In genomic region chr12:116384629-116385485, GRCh38 we compare ENCODE assay signal across 12 cellular contexts.
DNase-seq lines count a peak whose midpoint lies in the region; ATAC-seq, FAIRE-seq and TF ChIP-seq lines count a peak whose summit lies in the region.
"Had no signal": no experiment of that assay in that cellular context is flagged by ENCODE, and none has a peak within 500 bp of the region (broad histone marks: within the 10 kb centered on the region; RNA-seq: fewer than 3 reads in every experiment).

No MANE protein-coding gene starts in this region.

- H3K27me3 ChIP-seq in bronchial epithelial cell (ENCODE audit: control insufficient read depth, insufficient read depth, low read length) = no peaks in the 10 kb centered on the region

- H3K36me3 Mint-ChIP-seq in stimulated activated memory B cell treated with anti-CD40 and anti-IgM and Interleukin-4, amounts not matched to agents 10 μg/mL and 1 μg/mL and 100 μg/mL, for 72 hours = no peaks in the 10 kb centered on the region
- H3K36me3 Mint-ChIP-seq in effector memory CD8-positive, alpha-beta T cell (ENCODE audit: insufficient read depth) = no peaks in the 10 kb centered on the region

- no peak overlapping the region for H3K27ac Mint-ChIP-seq in stimulated activated memory B cell treated with anti-CD40 and anti-IgM and Interleukin-4, amounts not matched to agents 10 μg/mL and 1 μg/mL and 100 μg/mL, for 72 hours
- no peak overlapping the region for H3K27ac Mint-ChIP-seq in effector memory CD8-positive, alpha-beta T cell

- no peak for FAIRE-seq in bronchial epithelial cell (lab: Jason Lieb, UNC)

- no peak overlapping the region for H3K4me3 ChIP-seq in bronchial epithelial cell (ENCODE audit: low read depth, low read length)
- H3K4me3 ChIP-seq: prostate gland had no signal

- H3K27me3 Mint-ChIP-seq in stimulated activated memory B cell treated with anti-CD40 and anti-IgM and Interleukin-4, amounts not matched to agents 10 μg/mL and 1 μg/mL and 100 μg/mL, for 72 hours = no peaks in the 10 kb centered on the region
- H3K27me3 Mint-ChIP-seq in effector memory CD8-positive, alpha-beta T cell = peaks cover 51 to 71% of the 10 kb centered on the region in 2 donors

- H3K9me3 Mint-ChIP-seq in stimulated activated memory B cell treated with anti-CD40 and anti-IgM and Interleukin-4, amounts not matched to agents 10 μg/mL and 1 μg/mL and 100 μg/mL, for 72 hours = no peaks in the 10 kb centered on the region
- H3K9me3 Mint-ChIP-seq in effector memory CD8-positive, alpha-beta T cell = no peaks in the 10 kb centered on the region

- no peak overlapping the region for H3K4me3 Mint-ChIP-seq in stimulated activated memory B cell treated with anti-CD40 and anti-IgM and Interleukin-4, amounts not matched to agents 10 μg/mL and 1 μg/mL and 100 μg/mL, for 72 hours
- no peak overlapping the region for H3K4me3 Mint-ChIP-seq in effector memory CD8-positive, alpha-beta T cell

- no peaks in the 10 kb centered on the region for H3K36me3 ChIP-seq in bronchial epithelial cell (ENCODE audit: control insufficient read depth, insufficient read depth, low read length)
- H3K36me3 ChIP-seq: prostate gland had no signal

- DNase-seq in NCI-H345 (lab: John Stamatoyannopoulos, UW) = peak; percentile 2
- no peak for DNase-seq in NCI-H345 treated with DMSO at 0.1 percent for 48 hours (lab: John Stamatoyannopoulos, UW; ENCODE audit: unreplicated experiment)
- DNase-seq in NCI-H2196 treated with DMSO at 0.1 percent for 48 hours (lab: John Stamatoyannopoulos, UW; ENCODE audit: unreplicated experiment) = peak; percentile 74
- peak; percentile 54 for DNase-seq in bronchial epithelial cell (ENCODE audit: low read depth)
- DNase-seq in effector memory CD8-positive, alpha-beta T cell = no peak
- DNase-seq in ecto neural progenitor cell (ENCODE audit: low spot score) = no peak
- no peak for DNase-seq in NCI-H187 treated with DMSO at 0.1 percent for 48 hours (lab: John Stamatoyannopoulos, UW)
- DNase-seq: activated naive CD4-positive, alpha-beta T cell; glutamatergic neuron; stimulated activated naive CD4-positive, alpha-beta T cell had no signal

- peaks cover 11% of the 10 kb centered on the region for H3K4me1 Mint-ChIP-seq in stimulated activated memory B cell treated with anti-CD40 and anti-IgM and Interleukin-4, amounts not matched to agents 10 μg/mL and 1 μg/mL and 100 μg/mL, for 72 hours
- no peaks in the 10 kb centered on the region for H3K4me1 Mint-ChIP-seq in effector memory CD8-positive, alpha-beta T cell (ENCODE audit: low read depth in 2 of 2)

- ATAC-seq in stimulated activated memory B cell treated with anti-CD40 and anti-IgM and Interleukin-4, amounts not matched to agents 10 μg/mL and 1 μg/mL and 100 μg/mL, for 72 hours = peak; percentile 84
- ATAC-seq in effector memory CD8-positive, alpha-beta T cell (replicated peaks) = no peak

- no peak for TF ChIP-seq CTCF in bronchial epithelial cell (IDR thresholded peaks at IDR 0.05; ENCODE audit: insufficient read depth, low read length, severe bottlenecking)

Comparison
In these comparisons a context has a peak if more than half of its experiments do, and no peak if none do; other contexts are left out.
1. DNase-seq: peak in NCI-H345 (single experiment), NCI-H2196 treated with DMSO at 0.1 percent for 48 hours (single experiment) and bronchial epithelial cell (single experiment); none in NCI-H345 treated with DMSO at 0.1 percent for 48 hours (single experiment), effector memory CD8-positive, alpha-beta T cell (0 of 3), ecto neural progenitor cell (single experiment) and NCI-H187 treated with DMSO at 0.1 percent for 48 hours (single experiment).